Comparison of ENCODE assay signal across 1 cellular context in the genomic region with DNA sequence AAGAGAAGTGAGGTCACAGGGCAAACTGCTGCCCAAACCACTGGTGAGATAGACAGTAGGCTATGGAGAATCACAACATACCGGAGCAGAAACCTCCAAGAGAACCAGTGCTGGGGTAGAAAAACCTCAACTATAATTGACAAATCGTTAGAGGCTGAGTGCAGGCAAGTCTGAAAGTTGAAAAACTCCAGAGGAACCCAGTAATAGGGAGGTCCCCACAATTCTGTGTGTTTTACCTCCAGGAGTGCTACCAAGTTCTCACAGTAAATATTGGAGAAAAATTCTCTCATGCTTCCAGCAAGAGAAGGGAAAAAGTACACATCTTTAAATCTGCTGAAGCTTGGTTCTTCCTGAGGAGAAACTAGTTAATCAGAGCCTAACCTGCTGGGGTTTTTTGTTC.
TF ChIP-seq lines count a peak whose summit lies in the region.

No MANE protein-coding gene starts in this region.

TF ChIP-seq in GM12878, 131 proteins besides CTCF, POLR2A, EP300 and RAD21:
- TF ChIP-seq ZBTB40 (IDR thresholded peaks at IDR 0.05; ENCODE audit: borderline replicate concordance) = no peak
- TF ChIP-seq, protein P1, sequence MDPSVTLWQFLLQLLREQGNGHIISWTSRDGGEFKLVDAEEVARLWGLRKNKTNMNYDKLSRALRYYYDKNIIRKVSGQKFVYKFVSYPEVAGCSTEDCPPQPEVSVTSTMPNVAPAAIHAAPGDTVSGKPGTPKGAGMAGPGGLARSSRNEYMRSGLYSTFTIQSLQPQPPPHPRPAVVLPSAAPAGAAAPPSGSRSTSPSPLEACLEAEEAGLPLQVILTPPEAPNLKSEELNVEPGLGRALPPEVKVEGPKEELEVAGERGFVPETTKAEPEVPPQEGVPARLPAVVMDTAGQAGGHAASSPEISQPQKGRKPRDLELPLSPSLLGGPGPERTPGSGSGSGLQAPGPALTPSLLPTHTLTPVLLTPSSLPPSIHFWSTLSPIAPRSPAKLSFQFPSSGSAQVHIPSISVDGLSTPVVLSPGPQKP (IDR thresholded peaks at IDR 0.05; ENCODE audit: low read depth, low read length) = no peak
- TF ChIP-seq, protein P2, sequence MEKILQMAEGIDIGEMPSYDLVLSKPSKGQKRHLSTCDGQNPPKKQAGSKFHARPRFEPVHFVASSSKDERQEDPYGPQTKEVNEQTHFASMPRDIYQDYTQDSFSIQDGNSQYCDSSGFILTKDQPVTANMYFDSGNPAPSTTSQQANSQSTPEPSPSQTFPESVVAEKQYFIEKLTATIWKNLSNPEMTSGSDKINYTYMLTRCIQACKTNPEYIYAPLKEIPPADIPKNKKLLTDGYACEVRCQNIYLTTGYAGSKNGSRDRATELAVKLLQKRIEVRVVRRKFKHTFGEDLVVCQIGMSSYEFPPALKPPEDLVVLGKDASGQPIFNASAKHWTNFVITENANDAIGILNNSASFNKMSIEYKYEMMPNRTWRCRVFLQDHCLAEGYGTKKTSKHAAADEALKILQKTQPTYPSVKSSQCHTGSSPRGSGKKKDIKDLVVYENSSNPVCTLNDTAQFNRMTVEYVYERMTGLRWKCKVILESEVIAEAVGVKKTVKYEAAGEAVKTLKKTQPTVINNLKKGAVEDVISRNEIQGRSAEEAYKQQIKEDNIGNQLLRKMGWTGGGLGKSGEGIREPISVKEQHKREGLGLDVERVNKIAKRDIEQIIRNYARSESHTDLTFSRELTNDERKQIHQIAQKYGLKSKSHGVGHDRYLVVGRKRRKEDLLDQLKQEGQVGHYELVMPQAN (conservative IDR thresholded peaks at IDR 0.05) = no peak
- no peak for TF ChIP-seq TCF7 (IDR thresholded peaks at IDR 0.05; ENCODE audit: borderline replicate concordance)
- TF ChIP-seq SP1 (IDR thresholded peaks at IDR 0.05; ENCODE audit: low read depth, low read length) = no peak
